Comparison of ENCODE assay signal across 8 cellular contexts in the genomic region with DNA sequence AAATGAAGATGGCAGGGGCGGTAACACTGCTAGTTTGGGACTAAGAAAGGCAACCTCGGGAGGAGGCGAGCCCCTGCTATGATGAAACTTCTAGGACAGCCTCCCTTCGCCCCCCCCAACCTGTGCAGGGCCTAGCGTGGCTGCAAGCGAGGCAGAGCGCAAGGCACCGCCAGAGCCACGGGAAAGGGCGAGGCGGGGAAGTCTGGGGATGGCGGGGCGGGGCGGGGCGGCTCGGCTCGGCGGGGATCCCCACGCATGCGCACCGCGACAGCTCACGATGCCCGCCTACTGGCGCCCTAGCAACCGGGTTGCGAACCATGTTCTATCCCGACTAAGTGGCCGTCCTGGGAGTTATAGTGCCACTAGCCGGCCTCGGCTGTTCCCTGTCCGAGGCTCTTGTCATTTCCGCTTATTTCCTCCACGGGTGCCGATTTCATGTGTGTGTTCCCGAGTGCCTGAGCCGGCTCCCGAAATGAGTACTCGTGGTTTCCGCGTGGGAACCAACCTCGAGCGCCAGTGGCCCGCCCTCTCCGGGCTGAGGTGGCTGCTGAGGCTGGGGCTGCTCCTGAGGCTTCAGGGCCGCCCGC. TPM values are rescaled to one million over a fixed set of nuclear protein-coding genes. Genes with fewer than 3 reads are reported as not detected.
DNase-seq lines count a peak whose midpoint lies in the region; ATAC-seq lines count a peak whose summit lies in the region.

No MANE protein-coding gene starts in this region.

- DNase-seq in NCI-H2029 (lab: John Stamatoyannopoulos, UW) (peak; percentile 48), T1000 (lab: John Stamatoyannopoulos, UW) (peak; percentile 55), astrocyte of the hippocampus (ENCODE audit: low read depth, low spot score) (peak; percentile 85), hypothalamus (lab: John Stamatoyannopoulos, UW) (peak; percentile 3 to 85 (median 51)), sciatic nerve (ENCODE audit: low spot score) (peak; percentile 89), cortex of kidney (lab: John Stamatoyannopoulos, UW) (no peak)

- intact Hi-C loops in sciatic nerve (cut with DNase I) = no loop called here

- ATAC-seq in GM18498 (IDR thresholded peaks at IDR 0.05; ENCODE audit: unreplicated experiment) (peak; percentile 75), HG02885 (IDR thresholded peaks at IDR 0.05; ENCODE audit: poor library complexity, unreplicated experiment) (peak; percentile 74), sciatic nerve (peak; percentile 90)

RNA-seq across cellular contexts. Expression of a gene that starts 28.7 kb away (rescaled TPM):
- total RNA-seq in sciatic nerve = 153 TPM
